ENCODE assay signal across 21 cellular contexts in genomic region chr11:125460275-125460674, GRCh38. TPM values are rescaled to one million over a fixed set of nuclear protein-coding genes. Genes with fewer than 3 reads are reported as not detected.
DNase-seq lines count a peak whose midpoint lies in the region; ATAC-seq lines count a peak whose summit lies in the region.
"Had no signal": no experiment of that assay in that cellular context is flagged by ENCODE, and none has a peak within 500 bp of the region (broad histone marks: within the 10 kb centered on the region; RNA-seq: fewer than 3 reads in every experiment).

No MANE protein-coding gene starts in this region.

- peak; percentile 62 for ATAC-seq in stimulated activated memory B cell treated with anti-CD40 and anti-IgM and Interleukin-4, amounts not matched to agents 10 μg/mL and 1 μg/mL and 100 μg/mL, for 72 hours
- ATAC-seq: A549; CD8-positive, alpha-beta T cell; GM12878 had no signal

- no peaks in the 10 kb centered on the region for H4K20me1 ChIP-seq in Karpas-422 (ENCODE audit: insufficient read depth, low read depth, low read length)
- H4K20me1 ChIP-seq: BLaER1 treated with 17β-estradiol and CSF1 and Interleukin-3, amounts not matched to agents 10 nM and 100 nM had no signal

- no peaks in the 10 kb centered on the region for H3K4me1 ChIP-seq in Karpas-422 (ENCODE audit: low read length)

- H3K4me3 ChIP-seq in Karpas-422 (ENCODE audit: low read length): no peak overlapping the region
- H3K4me3 ChIP-seq: A549; BLaER1 treated with 17β-estradiol and CSF1 and Interleukin-3, amounts not matched to agents 10 nM and 100 nM; GM12878 had no signal

- H3K36me3 ChIP-seq in Karpas-422 (ENCODE audit: insufficient read depth, low read length): no peaks in the 10 kb centered on the region

- no peak overlapping the region for H3K4me2 ChIP-seq in Karpas-422 (ENCODE audit: low read depth, low read length, poor library complexity, severe bottlenecking)
- H3K4me2 ChIP-seq: A549 had no signal

- H3K27ac ChIP-seq in angular gyrus (ENCODE audit: low read depth, low read length): peak overlapping the region; percentile 34
- H3K27ac ChIP-seq in Karpas-422 (ENCODE audit: low read length): no peak overlapping the region
- H3K27ac ChIP-seq: 22Rv1; A549; BLaER1 treated with 17β-estradiol and CSF1 and Interleukin-3, amounts not matched to agents 10 nM and 100 nM; C4-2B had no signal

- no peaks in the 10 kb centered on the region for H3K9me2 ChIP-seq in Karpas-422 (replicated peaks; ENCODE audit: insufficient read depth, low read length)

- peaks cover 19% of the 10 kb centered on the region for H3K27me3 Mint-ChIP-seq in stimulated activated memory B cell treated with anti-CD40 and anti-IgM and Interleukin-4, amounts not matched to agents 10 μg/mL and 1 μg/mL and 100 μg/mL, for 72 hours

- no peak overlapping the region for H2AFZ ChIP-seq in Karpas-422 (ENCODE audit: low read length)

- H3K4me3 Mint-ChIP-seq in stimulated activated memory B cell treated with anti-CD40 and anti-IgM and Interleukin-4, amounts not matched to agents 10 μg/mL and 1 μg/mL and 100 μg/mL, for 72 hours: no peak overlapping the region
- H3K4me3 Mint-ChIP-seq: B cell; CD4-positive, alpha-beta T cell; CD8-positive, alpha-beta T cell had no signal

- H3K9ac ChIP-seq in Karpas-422 (ENCODE audit: low read length): no peak overlapping the region
- H3K9ac ChIP-seq: BLaER1 treated with 17β-estradiol and CSF1 and Interleukin-3, amounts not matched to agents 10 nM and 100 nM had no signal

- no peaks in the 10 kb centered on the region for H3K27me3 ChIP-seq in Karpas-422 (ENCODE audit: low read length)
- H3K27me3 ChIP-seq: BLaER1 treated with 17β-estradiol and CSF1 and Interleukin-3, amounts not matched to agents 10 nM and 100 nM had no signal

- H3K9me3 ChIP-seq in Karpas-422 (ENCODE audit: low read length): no peaks in the 10 kb centered on the region
- H3K9me3 ChIP-seq: A549; BLaER1 treated with 17β-estradiol and CSF1 and Interleukin-3, amounts not matched to agents 10 nM and 100 nM had no signal

- H3K4me1 Mint-ChIP-seq in stimulated activated memory B cell treated with anti-CD40 and anti-IgM and Interleukin-4, amounts not matched to agents 10 μg/mL and 1 μg/mL and 100 μg/mL, for 72 hours: no peaks in the 10 kb centered on the region
- H3K4me1 Mint-ChIP-seq: B cell had no signal

- H3K79me2 ChIP-seq in Karpas-422 (ENCODE audit: low read length): no peaks in the 10 kb centered on the region

- no peaks in the 10 kb centered on the region for H3K9me3 Mint-ChIP-seq in stimulated activated memory B cell treated with anti-CD40 and anti-IgM and Interleukin-4, amounts not matched to agents 10 μg/mL and 1 μg/mL and 100 μg/mL, for 72 hours
- H3K9me3 Mint-ChIP-seq: CD4-positive, alpha-beta T cell; CD8-positive, alpha-beta T cell had no signal

- no peaks in the 10 kb centered on the region for H3K36me3 Mint-ChIP-seq in stimulated activated memory B cell treated with anti-CD40 and anti-IgM and Interleukin-4, amounts not matched to agents 10 μg/mL and 1 μg/mL and 100 μg/mL, for 72 hours
- H3K36me3 Mint-ChIP-seq: CD8-positive, alpha-beta T cell had no signal

- DNase-seq in islet precursor cell (peak; percentile 38), SKM-1 (lab: John Stamatoyannopoulos, UW; ENCODE audit: unreplicated experiment) (no peak), Karpas-422 (no peak)
- DNase-seq: AML-193; CD4-positive, alpha-beta T cell; CD8-positive, alpha-beta T cell; DMS 273 treated with DMSO at 0.1 percent for 48 hours; DMS153; DMS53; DMS79; DND-41; EL; GDM1 had no signal

- no peak overlapping the region for H3K27ac Mint-ChIP-seq in stimulated activated memory B cell treated with anti-CD40 and anti-IgM and Interleukin-4, amounts not matched to agents 10 μg/mL and 1 μg/mL and 100 μg/mL, for 72 hours
- H3K27ac Mint-ChIP-seq: B cell; CD4-positive, alpha-beta T cell; CD8-positive, alpha-beta T cell had no signal

RNA-seq across cellular contexts. Expression of gene FEZ1, which starts 35.8 kb away (rescaled TPM):
- total RNA-seq in Karpas-422 (2014; rRNA removed; shearing (Covaris generic); ENCODE audit: low replicate concordance): 0.22 TPM in 1 of 2 replicates, not detected in the other
- total RNA-seq: CD4-positive, alpha-beta T cell had no signal
